In the genomic region with DNA sequence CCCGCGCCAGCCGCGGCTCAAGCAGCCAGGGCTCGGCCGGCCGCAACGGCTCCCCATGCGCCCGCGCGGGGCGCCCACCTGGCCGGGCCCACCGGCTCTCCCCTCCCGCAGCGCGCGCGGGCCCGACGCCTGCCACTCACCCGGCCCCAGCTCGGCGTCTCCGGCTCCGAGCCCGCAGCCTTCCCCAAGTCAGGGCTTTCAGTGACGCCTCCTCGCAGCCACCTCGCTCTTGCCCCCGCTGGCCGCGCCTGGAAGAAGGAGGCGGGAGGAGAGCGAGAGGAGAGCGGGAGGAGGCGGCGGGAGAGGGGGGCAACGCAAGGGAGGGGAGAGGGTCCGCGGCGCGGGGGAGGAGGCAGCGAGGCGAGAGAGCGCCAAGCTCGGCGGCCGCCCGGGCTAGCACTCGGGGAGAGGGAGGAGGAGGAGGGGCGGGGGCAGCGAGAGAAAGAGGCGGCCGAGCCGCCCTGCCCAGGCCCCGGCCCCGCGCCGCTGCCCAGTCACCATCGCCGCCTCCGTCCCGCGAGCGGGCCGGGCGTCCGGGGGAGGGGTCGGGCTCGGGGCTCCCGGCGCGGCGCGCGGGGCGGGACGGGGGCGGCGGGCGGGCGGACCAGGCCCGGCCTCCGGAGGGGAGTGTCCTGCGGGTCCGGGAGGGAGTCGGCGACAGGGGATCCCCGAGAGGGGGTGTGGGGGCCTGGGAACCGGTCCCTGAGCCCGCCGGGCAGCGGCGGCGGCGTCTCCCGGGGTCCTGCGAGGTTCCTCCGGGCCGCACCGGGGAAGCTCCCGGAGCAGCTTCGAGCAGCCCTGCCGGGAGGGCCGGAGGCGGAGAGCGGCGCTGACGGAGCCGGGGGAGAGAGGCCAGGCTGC, we compare ENCODE assay signal across 8 cellular contexts. TPM values are rescaled to one million over a fixed set of nuclear protein-coding genes. Genes with fewer than 3 reads are reported as not detected.
DNase-seq lines count a peak whose midpoint lies in the region; ATAC-seq and TF ChIP-seq lines count a peak whose summit lies in the region.

A gene with protein sequence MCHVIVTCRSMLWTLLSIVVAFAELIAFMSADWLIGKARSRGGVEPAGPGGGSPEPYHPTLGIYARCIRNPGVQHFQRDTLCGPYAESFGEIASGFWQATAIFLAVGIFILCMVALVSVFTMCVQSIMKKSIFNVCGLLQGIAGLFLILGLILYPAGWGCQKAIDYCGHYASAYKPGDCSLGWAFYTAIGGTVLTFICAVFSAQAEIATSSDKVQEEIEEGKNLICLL (minus strand): TSS at position 414 of the 861 bp plus-strand sequence. CDS start 138,559 bp downstream, outside the sequence.

- H3K4me3 Mint-ChIP-seq in activated naive CD8-positive, alpha-beta T cell treated with anti-CD3 and anti-CD28 coated beads, Interleukin-2, amount 10 ng/mL, durations not matched to agents 7 days and 5 days = peak within 1 kb of the TSS; percentile 70

- no peak within 1 kb of the TSS for H3K27ac Mint-ChIP-seq in activated naive CD8-positive, alpha-beta T cell treated with anti-CD3 and anti-CD28 coated beads, Interleukin-2, amount 10 ng/mL, durations not matched to agents 7 days and 5 days

- ATAC-seq in GM18511 (IDR thresholded peaks at IDR 0.05; ENCODE audit: unreplicated experiment) (peak; percentile 67), HG02973 (IDR thresholded peaks at IDR 0.05; ENCODE audit: unreplicated experiment) (peak; percentile 47)
- peak; percentile 66 for ATAC-seq in activated naive CD8-positive, alpha-beta T cell treated with anti-CD3 and anti-CD28 coated beads, Interleukin-2, amount 10 ng/mL, durations not matched to agents 7 days and 5 days (ENCODE audit: low read depth)

- H3K27me3 ChIP-seq in neuron (ENCODE audit: insufficient read depth, low read length) = no peaks in the 10 kb centered on the region

- peaks cover 17% of the 10 kb centered on the region for H3K4me1 ChIP-seq in neuron (ENCODE audit: insufficient read depth, low read length)

- peaks cover 9% of the 10 kb centered on the region for H3K4me1 Mint-ChIP-seq in activated naive CD8-positive, alpha-beta T cell treated with anti-CD3 and anti-CD28 coated beads, Interleukin-2, amount 10 ng/mL, durations not matched to agents 7 days and 5 days

- H3K9me3 Mint-ChIP-seq in activated naive CD8-positive, alpha-beta T cell treated with anti-CD3 and anti-CD28 coated beads, Interleukin-2, amount 10 ng/mL, durations not matched to agents 7 days and 5 days = no peaks in the 10 kb centered on the region

- H3K4me3 ChIP-seq in AG09309 (ENCODE audit: control insufficient read depth, low read depth, low read length) (peak within 1 kb of the TSS; percentile 79), neuron (ENCODE audit: low read length) (peak within 1 kb of the TSS; percentile 74)

- no peaks in the 10 kb centered on the region for H3K36me3 ChIP-seq in neuron (ENCODE audit: insufficient read depth, low read length)

- DNase-seq in AG09309 (ENCODE audit: low read depth) (no peak), NCI-H526 treated with DMSO at 0.1 percent for 48 hours (lab: John Stamatoyannopoulos, UW) (peak; percentile 42), glomerular visceral epithelial cell (ENCODE audit: extremely low spot score) (peak; percentile 81), superior temporal gyrus (ENCODE audit: extremely low spot score) (no peak)
- DNase-seq in activated naive CD8-positive, alpha-beta T cell treated with anti-CD3 and anti-CD28 coated beads, Interleukin-2, amount 10 ng/mL, durations not matched to agents 7 days and 5 days = peak; percentile 47

- peaks cover 59% of the 10 kb centered on the region for H3K27me3 Mint-ChIP-seq in activated naive CD8-positive, alpha-beta T cell treated with anti-CD3 and anti-CD28 coated beads, Interleukin-2, amount 10 ng/mL, durations not matched to agents 7 days and 5 days

- POLR2A ChIA-PET in activated naive CD8-positive, alpha-beta T cell treated with anti-CD3 and anti-CD28 coated beads, Interleukin-2, amount 10 ng/mL, durations not matched to agents 7 days and 5 days (lab: Charles Lee) = no interaction called here

- H3K9me3 ChIP-seq in neuron (ENCODE audit: low read length) = no peaks in the 10 kb centered on the region

- no peaks in the 10 kb centered on the region for H3K36me3 Mint-ChIP-seq in activated naive CD8-positive, alpha-beta T cell treated with anti-CD3 and anti-CD28 coated beads, Interleukin-2, amount 10 ng/mL, durations not matched to agents 7 days and 5 days

- TF ChIP-seq CTCF in AG09309 (IDR thresholded peaks at IDR 0.05; ENCODE audit: control insufficient read depth, insufficient read depth, low read depth, low read length, missing control alignments) = no peak

- peak within 1 kb of the TSS; percentile 97 for H2AFZ ChIP-seq in neuron (ENCODE audit: low read depth, low read length)

RNA-seq across cellular contexts. Expression of the gene that starts here (rescaled TPM):
- total RNA-seq in activated naive CD8-positive, alpha-beta T cell treated with anti-CD3 and anti-CD28 coated beads, Interleukin-2, amount 10 ng/mL, durations not matched to agents 7 days and 5 days = 1 to 10 TPM; 2.4 to 2.8 TPM

Comparison
In these comparisons a context has a peak if more than half of its experiments do, and no peak if none do; other contexts are left out.
1. DNase-seq: peak in NCI-H526 treated with DMSO at 0.1 percent for 48 hours (single experiment), activated naive CD8-positive, alpha-beta T cell treated with anti-CD3 and anti-CD28 coated beads, Interleukin-2, amount 10 ng/mL, durations not matched to agents 7 days and 5 days (single experiment) and glomerular visceral epithelial cell (single experiment); none in AG09309 (single experiment) and superior temporal gyrus (single experiment).
2. Peak in every context shown above with its lines, with median percentiles within 50 percentile points of each other: ATAC-seq.